ENCODE assay signal across 1 cellular context in genomic region chr17:75628425-75628824, GRCh38.
TF ChIP-seq lines count a peak whose summit lies in the region.

No MANE protein-coding gene starts in this region.

TF ChIP-seq in K562, 482 proteins besides CTCF, POLR2A, EP300 and RAD21:
- TF ChIP-seq ZNF445 (CRISPR knock-in tag; IDR thresholded peaks at IDR 0.05; ENCODE audit: low read depth) = no peak
- no peak for TF ChIP-seq U2AF1 (optimal IDR thresholded peaks at IDR 0.05; ENCODE audit: low read depth, low read length)
- TF ChIP-seq GTF2B (IDR thresholded peaks at IDR 0.05; ENCODE audit: extremely low read depth, insufficient read length) = no peak
- no peak for TF ChIP-seq TBP (optimal IDR thresholded peaks at IDR 0.05; ENCODE audit: low read depth, low read length)
- TF ChIP-seq RFX7 (CRISPR knock-in tag; IDR thresholded peaks at IDR 0.05) = no peak
- no peak for TF ChIP-seq RBM22 (IDR thresholded peaks at IDR 0.05; ENCODE audit: low read depth, low read length, poor library complexity, severe bottlenecking)
- TF ChIP-seq ZNF23 (CRISPR knock-in tag; IDR thresholded peaks at IDR 0.05) = no peak
- TF ChIP-seq ARID2 (IDR thresholded peaks at IDR 0.05) = no peak
- TF ChIP-seq SMARCA5 (IDR thresholded peaks at IDR 0.05) = no peak
- TF ChIP-seq, protein P1, sequence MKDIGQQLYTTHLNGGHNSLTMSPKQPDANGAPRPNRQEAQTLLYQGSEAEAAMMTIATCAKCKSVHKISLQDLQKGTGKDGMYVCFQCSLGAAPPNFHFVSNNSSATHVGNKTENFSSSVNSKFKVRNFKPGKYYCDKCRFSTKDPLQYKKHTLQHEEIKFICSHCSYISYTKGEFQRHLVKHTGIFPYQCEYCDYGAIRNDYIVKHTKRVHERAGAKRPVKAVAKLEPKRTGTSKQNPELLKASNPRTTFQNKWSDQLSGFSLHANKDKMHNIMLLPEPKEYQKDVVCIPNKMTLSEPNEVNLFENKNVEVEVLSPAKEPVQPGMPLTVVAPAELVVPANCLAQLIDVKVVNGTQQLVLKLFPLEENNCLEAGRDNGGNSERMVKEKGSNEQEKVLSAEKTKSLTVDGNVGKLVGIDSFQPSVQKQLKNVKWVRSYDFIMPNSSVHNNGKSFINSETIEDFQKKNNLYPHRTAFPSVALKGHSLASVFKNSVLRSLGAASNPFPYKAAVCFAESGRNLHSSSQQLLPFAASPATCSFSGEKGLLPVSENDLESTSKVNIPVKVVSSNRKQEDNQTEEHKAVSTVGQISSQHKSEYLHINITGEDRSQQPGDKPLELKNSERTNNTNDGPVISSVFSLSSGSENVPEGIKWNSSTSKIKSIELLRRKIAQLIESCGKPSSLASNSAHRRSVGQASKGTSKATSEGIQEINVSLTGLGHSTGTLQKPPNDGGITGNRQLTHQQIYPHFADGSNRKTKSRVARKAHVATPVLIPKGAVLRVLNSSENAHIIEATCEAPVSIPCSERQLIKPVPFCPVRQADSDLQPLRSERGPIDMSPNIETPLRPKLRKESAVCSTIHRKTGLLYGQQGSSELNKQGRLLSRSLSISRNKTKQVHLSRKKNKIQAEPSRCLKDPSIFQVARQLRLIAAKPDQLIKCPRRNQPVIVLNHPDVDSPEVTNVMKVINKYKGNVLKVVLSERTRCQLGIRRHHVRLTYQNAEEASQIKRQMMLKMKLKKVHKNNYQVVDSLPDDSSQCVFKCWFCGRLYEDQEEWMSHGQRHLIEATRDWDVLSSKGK (CRISPR knock-in tag; IDR thresholded peaks at IDR 0.05) = no peak
- TF ChIP-seq LEF1 (IDR thresholded peaks at IDR 0.05) = no peak
- no peak for TF ChIP-seq MCM3 (IDR thresholded peaks at IDR 0.05)
- TF ChIP-seq ARID4B (CRISPR knock-in tag; IDR thresholded peaks at IDR 0.05) = no peak
- TF ChIP-seq TOE1 (IDR thresholded peaks at IDR 0.05; ENCODE audit: borderline replicate concordance) = no peak
- TF ChIP-seq TOE1 (CRISPR knock-in tag; IDR thresholded peaks at IDR 0.05; ENCODE audit: borderline replicate concordance, low read depth) = no peak
- no peak for TF ChIP-seq THAP7 (CRISPR knock-in tag; IDR thresholded peaks at IDR 0.05)
